In genomic region chr20:34427331-34427730, GRCh38 we compare ENCODE assay signal across 28 cellular contexts.
DNase-seq lines count a peak whose midpoint lies in the region; ATAC-seq and TF ChIP-seq lines count a peak whose summit lies in the region.
"Had no signal": no experiment of that assay in that cellular context is flagged by ENCODE, and none has a peak within 500 bp of the region (broad histone marks: within the 10 kb centered on the region; RNA-seq: fewer than 3 reads in every experiment).

No MANE protein-coding gene starts in this region.

- H3K4me1 Mint-ChIP-seq in HFFc6 (ENCODE audit: low read depth), result peaks cover 10% of the 10 kb centered on the region
- H3K4me1 Mint-ChIP-seq in chondrocyte (ENCODE audit: low read depth), result peaks cover 2% of the 10 kb centered on the region
- H3K4me1 Mint-ChIP-seq: GM23338 had no signal

- peaks cover 50% of the 10 kb centered on the region for H3K4me1 ChIP-seq in left ventricle myocardium inferior
- H3K4me1 ChIP-seq: HAP-1 had no signal

- intact Hi-C loops in left ventricle myocardium superior (cut with micrococcal nuclease), result no loop called here
- intact Hi-C loops in left ventricle myocardium inferior (cut with micrococcal nuclease), result no loop called here

- H3K9me3 ChIP-seq in left ventricle myocardium inferior (replicated peaks), result no peaks in the 10 kb centered on the region
- H3K9me3 ChIP-seq: HAP-1 had no signal

- ATAC-seq in left ventricle myocardium superior (peak; percentile 66), omental fat pad (ENCODE audit: low FRiP score) (no peak)
- ATAC-seq: CD8-positive, alpha-beta T cell; GM12878; GM23338 had no signal

- H3K36me3 Mint-ChIP-seq in HFFc6 (ENCODE audit: low read depth) (peaks cover 34% of the 10 kb centered on the region), chondrocyte (ENCODE audit: low read depth) (peaks cover 40% of the 10 kb centered on the region)

- no peak overlapping the region for H3K27ac ChIP-seq in left ventricle myocardium inferior (replicated peaks)
- H3K27ac ChIP-seq: C4-2B, RWPE1, SK-N-MC had no signal

- DNase-seq in left ventricle myocardium superior, result no peak
- DNase-seq in left ventricle myocardium inferior, result no peak
- DNase-seq in HFFc6, result no peak
- DNase-seq in chondrocyte (ENCODE audit: low spot score), result no peak
- DNase-seq in myocyte (ENCODE audit: low read depth), result peak; percentile 55
- DNase-seq in stimulated activated naive CD4-positive, alpha-beta T cell treated with Interleukin-2 at 50 U/mL for 16 hours (lab: John Stamatoyannopoulos, UW), result no peak
- DNase-seq in omental fat pad (ENCODE audit: low spot score), result no peak
- DNase-seq in foreskin fibroblast, result no peak
- DNase-seq: AML-193; CD8-positive, alpha-beta T cell; DMS 273 treated with DMSO at 0.1 percent for 48 hours; DMS79; EL; GDM1; IMR-90; KG1; NCI-H1048; NCI-H1417 treated with DMSO at 0.1 percent for 48 hours; NCI-H1694 treated with DMSO at 0.1 percent for 48 hours; NCI-H2227 treated with DMSO at 0.1 percent for 48 hours; NCI-H526 treated with DMSO at 0.1 percent for 48 hours; SIG-M5 had no signal

- no peaks in the 10 kb centered on the region for H3K27me3 ChIP-seq in left ventricle myocardium inferior (ENCODE audit: low read depth)

- H3K27ac Mint-ChIP-seq in HFFc6 (peak overlapping the region; percentile 26; the same call in 1 of the 2 replicates), chondrocyte (ENCODE audit: unreplicated experiment) (peak overlapping the region; percentile 45)
- H3K27ac Mint-ChIP-seq: CD8-positive, alpha-beta T cell; GM23338 had no signal

- TF ChIP-seq CTCF in left ventricle myocardium inferior (IDR thresholded peaks at IDR 0.05; ENCODE audit: borderline replicate concordance), result no peak
- TF ChIP-seq CTCF in HFFc6 (IDR thresholded peaks at IDR 0.05), result no peak
- TF ChIP-seq CTCF in chondrocyte (IDR thresholded peaks at IDR 0.05), result no peak
- no peak for TF ChIP-seq CTCF in omental fat pad (IDR thresholded peaks at IDR 0.05)
- no peak for TF ChIP-seq CTCF in foreskin fibroblast (IDR thresholded peaks at IDR 0.05; ENCODE audit: low read depth, low read length)

- peaks cover 40% of the 10 kb centered on the region for H3K36me3 ChIP-seq in left ventricle myocardium inferior

- H3K27me3 Mint-ChIP-seq in HFFc6 (ENCODE audit: insufficient read depth) (no peaks in the 10 kb centered on the region), chondrocyte (ENCODE audit: low read depth) (no peaks in the 10 kb centered on the region)

- H3K9me3 Mint-ChIP-seq in HFFc6 (no peaks in the 10 kb centered on the region), chondrocyte (ENCODE audit: low read depth) (no peaks in the 10 kb centered on the region)
- H3K9me3 Mint-ChIP-seq: CD8-positive, alpha-beta T cell; GM23338 had no signal

- no peak overlapping the region for H3K4me3 ChIP-seq in left ventricle myocardium inferior
- H3K4me3 ChIP-seq in foreskin fibroblast (ENCODE audit: low read depth in 1 of 2, low read length in 2 of 2), result no peak overlapping the region
- H3K4me3 ChIP-seq: GM12878, GM23338, HAP-1, SK-N-MC had no signal

- H3K4me3 Mint-ChIP-seq in HFFc6 (no peak overlapping the region), chondrocyte (ENCODE audit: unreplicated experiment) (no peak overlapping the region)
- H3K4me3 Mint-ChIP-seq: CD8-positive, alpha-beta T cell; GM23338 had no signal
